ENCODE assay signal across 29 cellular contexts in genomic region chr19:31962565-31962996, GRCh38.
DNase-seq lines count a peak whose midpoint lies in the region; ATAC-seq, FAIRE-seq and TF ChIP-seq lines count a peak whose summit lies in the region.
"Had no signal": no experiment of that assay in that cellular context is flagged by ENCODE, and none has a peak within 500 bp of the region (broad histone marks: within the 10 kb centered on the region; RNA-seq: fewer than 3 reads in every experiment).

No MANE protein-coding gene starts in this region.

- H3K4ac ChIP-seq in H1 (replicated peaks; ENCODE audit: insufficient read length, low read depth, low read length), result no peak overlapping the region

- H4K20me1 ChIP-seq in H1 (replicated peaks in 1 of 2; ENCODE audit: control insufficient read depth in 1 of 2, insufficient read depth in 2 of 2, low read length in 2 of 2), result no peaks in the 10 kb centered on the region
- H4K20me1 ChIP-seq: BLaER1 treated with 17β-estradiol and CSF1 and Interleukin-3, amounts not matched to agents 10 nM and 100 nM had no signal

- H3K79me1 ChIP-seq in H1 (ENCODE audit: low read depth, low read length), result no peaks in the 10 kb centered on the region

- H4K8ac ChIP-seq in H1 (ENCODE audit: extremely low read depth, insufficient read depth, low read length), result no peak overlapping the region

- H3K4me1 ChIP-seq in H1 (replicated peaks in 1 of 4; ENCODE audit: control insufficient read depth in 3 of 4, insufficient read depth in 4 of 4, low read length in 3 of 4) (peaks cover 0 to 3% (median 1%) of the 10 kb centered on the region in 4 experiments; a peak in 1 of 7 replicates), Peyer's patch (no peaks in the 10 kb centered on the region), esophagus squamous epithelium (peaks cover 0 to 7% (median 5%) of the 10 kb centered on the region in 3 donors)
- H3K4me1 ChIP-seq: BLaER1 treated with 17β-estradiol and CSF1 and Interleukin-3, amounts not matched to agents 10 nM and 100 nM; Caco-2; parathyroid adenoma had no signal

- H3K23ac ChIP-seq in H1 (ENCODE audit: insufficient read length), result no peak overlapping the region

- H3K36me3 ChIP-seq in H1 (ENCODE audit: control insufficient read depth in 2 of 4, insufficient read depth in 4 of 4, low read length in 3 of 4), result no peaks in the 10 kb centered on the region
- H3K36me3 ChIP-seq in Peyer's patch, result no peaks in the 10 kb centered on the region
- H3K36me3 ChIP-seq in esophagus squamous epithelium, result no peaks in the 10 kb centered on the region
- H3K36me3 ChIP-seq: BLaER1 treated with 17β-estradiol and CSF1 and Interleukin-3, amounts not matched to agents 10 nM and 100 nM; uterus had no signal

- no peak overlapping the region for H3K4me2 ChIP-seq in H1 (ENCODE audit: insufficient read depth in 1 of 2, low read depth in 2 of 2, low read length in 2 of 2)
- H3K4me2 ChIP-seq: BLaER1 treated with 17β-estradiol and CSF1 and Interleukin-3, amounts not matched to agents 10 nM and 100 nM had no signal

- H3K56ac ChIP-seq in H1 (replicated peaks; ENCODE audit: insufficient read length, low read depth, low read length), result no peak overlapping the region

- intact Hi-C loops in sciatic nerve (cut with DNase I), result no loop called here
- intact Hi-C loops in esophagus squamous epithelium (cut with DNase I), result no loop called here

- peak; percentile 75 for DNase-seq in H4 (ENCODE audit: low spot score)
- no peak for DNase-seq in H1 (ENCODE audit: low read depth in 1 of 2, low spot score in 2 of 2)
- DNase-seq in mesothelial cell of epicardium (ENCODE audit: low spot score in 2 of 2, unreplicated experiment in 2 of 2), result peak; percentile 26 to 58
- no peak for DNase-seq in sciatic nerve (ENCODE audit: low spot score)
- no peak for DNase-seq in Peyer's patch
- DNase-seq in esophagus squamous epithelium (lab: John Stamatoyannopoulos, UW), result no peak
- DNase-seq in RWPE1 (ENCODE audit: low spot score), result no peak
- no peak for DNase-seq in WTC11 (ENCODE audit: low spot score)
- DNase-seq: ACHN; activated CD4-positive, alpha-beta T cell treated with anti-CD3 and anti-CD28 coated beads, Interleukin-2, amount 50 U/mL, for 1 hour; activated CD8-positive, alpha-beta memory T cell treated with anti-CD3 and anti-CD28 coated beads, Interleukin-2, amount 10 ng/mL, durations not matched to agents 7 days and 5 days; activated naive CD4-positive, alpha-beta T cell treated with anti-CD3 and anti-CD28 coated beads, Interleukin-2, amount 10 ng/mL, durations not matched to agents 7 days and 5 days; activated T-cell treated with anti-CD3 and anti-CD28 coated beads, Interleukin-2, amount 50 U/mL, for 72 hours; amygdala; Caco-2; DND-41; glutamatergic neuron; GOT3; MM.1S; naive thymus-derived CD8-positive, alpha-beta T cell; NCI-H510A treated with DMSO at 0.1 percent for 48 hours had no signal

- POLR2A ChIA-PET in H1 (lab: Charles Lee; ENCODE audit: partially characterized antibody) (no interaction called here), RWPE1 (lab: Yijun Ruan, JAX; ENCODE audit: low non-redundant PET) (no interaction called here), WTC11 (lab: Charles Lee) (interaction anchor here (0.7 kb wide), 1 partner anchor 54 kb away, joined by 7 read pairs; no protein-coding TSS in a partner anchor)

- H3K4me1 Mint-ChIP-seq in mesothelial cell of epicardium (peaks cover 83% of the 10 kb centered on the region), WTC11 (peaks cover 23% of the 10 kb centered on the region)
- H3K4me1 Mint-ChIP-seq: activated CD8-positive, alpha-beta memory T cell treated with anti-CD3 and anti-CD28 coated beads, Interleukin-2, amount 10 ng/mL, durations not matched to agents 7 days and 5 days; activated naive CD4-positive, alpha-beta T cell treated with anti-CD3 and anti-CD28 coated beads, Interleukin-2, amount 10 ng/mL, durations not matched to agents 7 days and 5 days; central memory CD8-positive, alpha-beta T cell; naive thymus-derived CD8-positive, alpha-beta T cell had no signal

- H3K14ac ChIP-seq in H1 (ENCODE audit: insufficient read length), result no peak overlapping the region

- FAIRE-seq in H1 (lab: Jason Lieb, UNC), result no peak
- FAIRE-seq: GM12878, K562 had no signal

- H3K36me3 Mint-ChIP-seq in mesothelial cell of epicardium (no peaks in the 10 kb centered on the region), WTC11 (no peaks in the 10 kb centered on the region)
- H3K36me3 Mint-ChIP-seq: activated CD8-positive, alpha-beta memory T cell treated with anti-CD3 and anti-CD28 coated beads, Interleukin-2, amount 10 ng/mL, durations not matched to agents 7 days and 5 days; activated naive CD4-positive, alpha-beta T cell treated with anti-CD3 and anti-CD28 coated beads, Interleukin-2, amount 10 ng/mL, durations not matched to agents 7 days and 5 days; naive thymus-derived CD8-positive, alpha-beta T cell had no signal

- no peak overlapping the region for H3K9ac ChIP-seq in H1 (replicated peaks in 1 of 4; ENCODE audit: extremely low read depth in 1 of 4, low read depth in 3 of 4, low read length in 3 of 4)
- H3K9ac ChIP-seq: BLaER1 treated with 17β-estradiol and CSF1 and Interleukin-3, amounts not matched to agents 10 nM and 100 nM; parathyroid adenoma had no signal

- H2AFZ ChIP-seq in H1 (ENCODE audit: low read length), result 0 out of 2 replicates have a peak overlapping the region, but pooled peaks have one; percentile 17
- H2AFZ ChIP-seq: parathyroid adenoma had no signal

- H3K27me3 Mint-ChIP-seq in mesothelial cell of epicardium (ENCODE audit: low read depth) (no peaks in the 10 kb centered on the region), WTC11 (ENCODE audit: low read depth) (no peaks in the 10 kb centered on the region)
- H3K27me3 Mint-ChIP-seq: activated CD8-positive, alpha-beta memory T cell treated with anti-CD3 and anti-CD28 coated beads, Interleukin-2, amount 10 ng/mL, durations not matched to agents 7 days and 5 days; activated naive CD4-positive, alpha-beta T cell treated with anti-CD3 and anti-CD28 coated beads, Interleukin-2, amount 10 ng/mL, durations not matched to agents 7 days and 5 days had no signal

- no peak for TF ChIP-seq EP300 in H1 (IDR thresholded peaks at IDR 0.05; ENCODE audit: borderline replicate concordance in 1 of 2, low read depth in 2 of 2, low read length in 2 of 2)

- no peak overlapping the region for H3K18ac ChIP-seq in H1 (ENCODE audit: extremely low read depth, low read length)

- H2BK120ac ChIP-seq in H1 (replicated peaks; ENCODE audit: low read depth, low read length), result no peak overlapping the region

- 96% methylated on average over 5 of the region's 5 CpGs; no CpG with 5 or more reads in 1 of the 2 experiments for WGBS in H1 (ENCODE audit: extremely low coverage in 1 of 2, insufficient coverage in 1 of 2, insufficient read length in 1 of 2, insufficient replicate concordance in 2 of 2, low coverage in 1 of 2, low lambda C conversion rate in 2 of 2, missing lambda C conversion rate in 1 of 2), 2 experiments
- 8 to 16% methylated on average over 5 of the region's 5 CpGs for WGBS in esophagus squamous epithelium, 2 donors

- TF ChIP-seq RAD21 in H1 (IDR thresholded peaks at IDR 0.05 in 1 of 2, conservative IDR thresholded peaks at IDR 0.05 in 1 of 2; ENCODE audit: low read depth in 2 of 2, low read length in 2 of 2), result no peak

- no peak overlapping the region for H2BK5ac ChIP-seq in H1 (ENCODE audit: low read depth, low read length)

- ATAC-seq in sciatic nerve, result peak; percentile 32
- ATAC-seq in WTC11, result no peak
- ATAC-seq: activated CD8-positive, alpha-beta memory T cell treated with anti-CD3 and anti-CD28 coated beads, Interleukin-2, amount 10 ng/mL, durations not matched to agents 7 days and 5 days; activated T-cell treated with anti-CD3 and anti-CD28 coated beads, Interleukin-2, amount 50 U/mL, for 72 hours; GM12878; K562; naive thymus-derived CD8-positive, alpha-beta T cell had no signal

- H2BK12ac ChIP-seq in H1 (ENCODE audit: low read depth, low read length), result no peak overlapping the region

- H3K27ac ChIP-seq in H1 (ENCODE audit: low read depth, low read length), result no peak overlapping the region
- no peak overlapping the region for H3K27ac ChIP-seq in Peyer's patch
- peak overlapping the region in 2 of 4 donors; percentile 21 to 53 for H3K27ac ChIP-seq in esophagus squamous epithelium
- H3K27ac ChIP-seq in RWPE1, result no peak overlapping the region
- H3K27ac ChIP-seq: BLaER1 treated with 17β-estradiol and CSF1 and Interleukin-3, amounts not matched to agents 10 nM and 100 nM; parathyroid adenoma; skin epidermis had no signal

- CTCF ChIA-PET in H1 (lab: Charles Lee; ENCODE audit: partially characterized antibody), result no interaction called here
- CTCF ChIA-PET in RWPE1 (lab: Yijun Ruan, JAX), result interaction anchor here (0.7 kb wide), 1 partner anchor 116 kb away, joined by 3 read pairs; no protein-coding TSS in a partner anchor
- CTCF ChIA-PET in WTC11 (lab: Charles Lee), result no interaction called here

- H2BK15ac ChIP-seq in H1 (ENCODE audit: low read length), result no peak overlapping the region

- TF ChIP-seq POLR2A in H1 (IDR thresholded peaks at IDR 0.05; ENCODE audit: control extremely low read depth in 1 of 2, low read depth in 2 of 2, low read length in 2 of 2) (no peak), Peyer's patch (IDR thresholded peaks at IDR 0.05) (no peak), esophagus squamous epithelium (IDR thresholded peaks at IDR 0.05) (no peak)

- H3K27me3 ChIP-seq in H1 (replicated peaks in 1 of 4; ENCODE audit: control insufficient read depth in 3 of 4, extremely low read depth in 1 of 4, insufficient read depth in 3 of 4, low read length in 3 of 4) (no peaks in the 10 kb centered on the region), Peyer's patch (no peaks in the 10 kb centered on the region), esophagus squamous epithelium (no peaks in the 10 kb centered on the region)
- H3K27me3 ChIP-seq: BLaER1 treated with 17β-estradiol and CSF1 and Interleukin-3, amounts not matched to agents 10 nM and 100 nM; uterus had no signal

- H2AK5ac ChIP-seq in H1 (ENCODE audit: low read depth, low read length), result no peak overlapping the region

- no peaks in the 10 kb centered on the region for H3K79me2 ChIP-seq in H1 (ENCODE audit: control insufficient read depth in 1 of 2, insufficient read depth in 2 of 2, low read length in 2 of 2)
- H3K79me2 ChIP-seq: parathyroid adenoma had no signal

- H2BK20ac ChIP-seq in H1 (ENCODE audit: low read length), result no peak overlapping the region

- H4K91ac ChIP-seq in H1 (replicated peaks; ENCODE audit: insufficient read length, low read length), result no peak overlapping the region

- H3K4me3 Mint-ChIP-seq in mesothelial cell of epicardium, result peak overlapping the region; percentile 10
- H3K4me3 Mint-ChIP-seq in WTC11, result no peak overlapping the region
- H3K4me3 Mint-ChIP-seq: activated CD8-positive, alpha-beta memory T cell treated with anti-CD3 and anti-CD28 coated beads, Interleukin-2, amount 10 ng/mL, durations not matched to agents 7 days and 5 days; activated naive CD4-positive, alpha-beta T cell treated with anti-CD3 and anti-CD28 coated beads, Interleukin-2, amount 10 ng/mL, durations not matched to agents 7 days and 5 days; activated T-cell treated with anti-CD3 and anti-CD28 coated beads, Interleukin-2, amount 50 U/mL, for 72 hours; central memory CD8-positive, alpha-beta T cell; naive thymus-derived CD8-positive, alpha-beta T cell; T-helper 2 cell treated with Interferon-gamma antibody and Interleukin-4, amounts not matched to agents 5 μg/mL and 100 μg/mL, for 36 hours had no signal

- H3K23me2 ChIP-seq in H1 (ENCODE audit: low read depth, low read length), result no peaks in the 10 kb centered on the region

- H4K5ac ChIP-seq in H1 (ENCODE audit: insufficient read length, low read depth, low read length), result no peak overlapping the region

- H3K9me3 ChIP-seq in H1 (ENCODE audit: insufficient read depth in 2 of 2, low read depth in 1 of 2, low read length in 1 of 2) (no peaks in the 10 kb centered on the region), Peyer's patch (no peaks in the 10 kb centered on the region), esophagus squamous epithelium (peaks cover 0 to 4% (median 0%) of the 10 kb centered on the region in 3 donors)
- H3K9me3 ChIP-seq: BLaER1 treated with 17β-estradiol and CSF1 and Interleukin-3, amounts not matched to agents 10 nM and 100 nM; Caco-2; uterus had no signal

- no peak overlapping the region for H3K4me3 ChIP-seq in H1 (ENCODE audit: extremely low read depth in 1 of 4, insufficient read depth in 2 of 4, low read depth in 3 of 4, low read length in 4 of 4)
- no peak overlapping the region for H3K4me3 ChIP-seq in Peyer's patch
- H3K4me3 ChIP-seq in esophagus squamous epithelium, result no peak overlapping the region
- H3K4me3 ChIP-seq: BLaER1 treated with 17β-estradiol and CSF1 and Interleukin-3, amounts not matched to agents 10 nM and 100 nM; GM12878; K562; skin epidermis; uterus had no signal

- H3K9me3 Mint-ChIP-seq in mesothelial cell of epicardium (no peaks in the 10 kb centered on the region), WTC11 (peaks cover 6% of the 10 kb centered on the region)
- H3K9me3 Mint-ChIP-seq: activated T-cell treated with anti-CD3 and anti-CD28 coated beads, Interleukin-2, amount 50 U/mL, for 72 hours; central memory CD8-positive, alpha-beta T cell had no signal

- no peak for TF ChIP-seq CTCF in H1 (IDR thresholded peaks at IDR 0.05; ENCODE audit: control extremely low read depth in 1 of 3, insufficient read depth in 1 of 3, low read depth in 1 of 3, low read length in 3 of 3)
- no peak for TF ChIP-seq CTCF in mesothelial cell of epicardium (IDR thresholded peaks at IDR 0.05; ENCODE audit: unreplicated experiment)
- TF ChIP-seq CTCF in Peyer's patch (IDR thresholded peaks at IDR 0.05), result no peak
- no peak for TF ChIP-seq CTCF in esophagus squamous epithelium (IDR thresholded peaks at IDR 0.05)
- no peak for TF ChIP-seq CTCF in RWPE1 (conservative IDR thresholded peaks at IDR 0.05; ENCODE audit: low read depth)
- no peak for TF ChIP-seq CTCF in WTC11 (IDR thresholded peaks at IDR 0.05)

- H3K27ac Mint-ChIP-seq in mesothelial cell of epicardium, result peak overlapping the region; percentile 95
- H3K27ac Mint-ChIP-seq in WTC11, result no peak overlapping the region
- H3K27ac Mint-ChIP-seq: activated CD8-positive, alpha-beta memory T cell treated with anti-CD3 and anti-CD28 coated beads, Interleukin-2, amount 10 ng/mL, durations not matched to agents 7 days and 5 days; activated naive CD4-positive, alpha-beta T cell treated with anti-CD3 and anti-CD28 coated beads, Interleukin-2, amount 10 ng/mL, durations not matched to agents 7 days and 5 days; activated T-cell treated with anti-CD3 and anti-CD28 coated beads, Interleukin-2, amount 50 U/mL, for 72 hours; naive thymus-derived CD8-positive, alpha-beta T cell; T-helper 2 cell treated with Interferon-gamma antibody and Interleukin-4, amounts not matched to agents 5 μg/mL and 100 μg/mL, for 36 hours had no signal

Comparison
In these comparisons a context has a peak if more than half of its experiments do, and no peak if none do; other contexts are left out.
1. DNase-seq: peak in H4 (single experiment) and mesothelial cell of epicardium (2 of 2); none in H1 (0 of 2), sciatic nerve (single experiment), Peyer's patch (0 of 3), esophagus squamous epithelium (single experiment), RWPE1 (single experiment) and WTC11 (single experiment).